In genomic region chr1:19402031-19402430, GRCh38 we compare ENCODE assay signal across 17 cellular contexts.
DNase-seq lines count a peak whose midpoint lies in the region; ATAC-seq and TF ChIP-seq lines count a peak whose summit lies in the region.
"Had no signal": no experiment of that assay in that cellular context is flagged by ENCODE, and none has a peak within 500 bp of the region (broad histone marks: within the 10 kb centered on the region; RNA-seq: fewer than 3 reads in every experiment).

No MANE protein-coding gene starts in this region.

- H3K4me1 Mint-ChIP-seq in CD8-positive, alpha-beta T cell (ENCODE audit: low read depth), result peaks cover 81% of the 10 kb centered on the region
- H3K4me1 Mint-ChIP-seq: CD14-positive monocyte had no signal

- peak overlapping the region; percentile 77 for H3K27ac Mint-ChIP-seq in CD8-positive, alpha-beta T cell

- no peak for DNase-seq in CD8-positive, alpha-beta T cell
- DNase-seq in NCI-H446 treated with DMSO at 0.1 percent for 48 hours (lab: John Stamatoyannopoulos, UW) (peak; percentile 46), iPS-NIHi11 (ENCODE audit: low spot score) (no peak), superior temporal gyrus (ENCODE audit: extremely low spot score) (no peak)
- no peak for DNase-seq in stimulated activated CD4-positive, alpha-beta T cell treated with anti-CD3 and anti-CD28 coated beads, Interleukin-15, amount 100 ng/mL, for 24 hours
- DNase-seq: activated CD8-positive, alpha-beta memory T cell treated with anti-CD3 and anti-CD28 coated beads for 24 hours; activated naive CD4-positive, alpha-beta T cell treated with Interleukin-2 at 50 U/mL for 16 hours; GDM1; MG63; NCI-H2081 treated with DMSO at 0.1 percent for 48 hours; stimulated activated CD4-positive, alpha-beta T cell treated with anti-CD3 and anti-CD28 coated beads, Interleukin-2, amount 100 ng/mL, for 24 hours had no signal

- H3K9me3 ChIP-seq in CD8-positive, alpha-beta T cell (ENCODE audit: low read length), result no peaks in the 10 kb centered on the region
- no peaks in the 10 kb centered on the region for H3K9me3 ChIP-seq in gastroesophageal sphincter
- no peaks in the 10 kb centered on the region for H3K9me3 ChIP-seq in skeletal muscle tissue (ENCODE audit: control insufficient read depth in 3 of 3, low read length in 3 of 3)
- H3K9me3 ChIP-seq: MG63 had no signal

- CTCF ChIA-PET in CD8-positive, alpha-beta T cell (lab: Charles Lee), result interaction anchor here (0.6 to 6.3 kb wide), 5 partner anchors 10 to 251 kb away, joined by 3 to 32 read pairs (median 6); no protein-coding TSS in a partner anchor

- no peak overlapping the region for H3K4me3 Mint-ChIP-seq in CD8-positive, alpha-beta T cell
- H3K4me3 Mint-ChIP-seq: CD14-positive monocyte had no signal

- no peaks in the 10 kb centered on the region for H3K9me3 Mint-ChIP-seq in CD8-positive, alpha-beta T cell
- H3K9me3 Mint-ChIP-seq: CD14-positive monocyte had no signal

- no peaks in the 10 kb centered on the region for H3K27me3 ChIP-seq in CD8-positive, alpha-beta T cell (ENCODE audit: insufficient read depth, low read length)
- H3K27me3 ChIP-seq in gastroesophageal sphincter (no peaks in the 10 kb centered on the region), skeletal muscle tissue (ENCODE audit: control insufficient read depth in 3 of 3, insufficient read depth in 3 of 3, low read length in 3 of 3) (no peaks in the 10 kb centered on the region)
- H3K27me3 ChIP-seq: MG63 had no signal

- TF ChIP-seq CTCF in CD8-positive, alpha-beta T cell (IDR thresholded peaks at IDR 0.05), result no peak
- no peak for TF ChIP-seq CTCF in gastroesophageal sphincter (IDR thresholded peaks at IDR 0.05)

- no peak for TF ChIP-seq POLR2A in gastroesophageal sphincter (IDR thresholded peaks at IDR 0.05)

- no peak overlapping the region for H3K27ac ChIP-seq in CD8-positive, alpha-beta T cell (ENCODE audit: low read depth, low read length)
- H3K27ac ChIP-seq in gastroesophageal sphincter (peak overlapping the region; percentile 9 to 93 (median 92)), skeletal muscle tissue (ENCODE audit: low read depth, low read length) (peak overlapping the region; percentile 25)

- intact Hi-C loops in CD8-positive, alpha-beta T cell (cut with DNase I, micrococcal nuclease), result no loop called here

- no peak overlapping the region for H3K9ac ChIP-seq in skeletal muscle tissue (ENCODE audit: low read depth in 1 of 3, low read length in 3 of 3)

- H3K4me3 ChIP-seq in CD8-positive, alpha-beta T cell (ENCODE audit: low read depth, low read length), result no peak overlapping the region
- H3K4me3 ChIP-seq in gastroesophageal sphincter (no peak overlapping the region), skeletal muscle tissue (ENCODE audit: low read length in 3 of 3) (no peak overlapping the region)
- H3K4me3 ChIP-seq: MG63 had no signal

- no peaks in the 10 kb centered on the region for H3K27me3 Mint-ChIP-seq in CD8-positive, alpha-beta T cell (ENCODE audit: low read depth)
- H3K27me3 Mint-ChIP-seq: progenitor cell of endocrine pancreas had no signal

- no peaks in the 10 kb centered on the region for H3K36me3 ChIP-seq in CD8-positive, alpha-beta T cell (ENCODE audit: insufficient read depth, low read length)
- H3K36me3 ChIP-seq in gastroesophageal sphincter (no peaks in the 10 kb centered on the region), skeletal muscle tissue (ENCODE audit: control insufficient read depth in 3 of 3, insufficient read depth in 3 of 3, low read length in 3 of 3) (peaks cover 0 to 9% (median 0%) of the 10 kb centered on the region in 3 donors)

- H3K4me1 ChIP-seq in CD8-positive, alpha-beta T cell (ENCODE audit: insufficient read depth, low read length), result peaks cover 39% of the 10 kb centered on the region
- H3K4me1 ChIP-seq in gastroesophageal sphincter, result peaks cover 21 to 100% (median 58%) of the 10 kb centered on the region in 3 donors
- H3K4me1 ChIP-seq in skeletal muscle tissue (ENCODE audit: control insufficient read depth in 3 of 3, insufficient read depth in 3 of 3, low read length in 3 of 3), result peaks cover 43 to 78% (median 67%) of the 10 kb centered on the region in 3 donors

- POLR2A ChIA-PET in CD8-positive, alpha-beta T cell (lab: Charles Lee), result interaction anchor here (2.2 kb wide), 1 partner anchor 196 kb away, joined by 6 read pairs; no protein-coding TSS in a partner anchor

- no peak for TF ChIP-seq EP300 in gastroesophageal sphincter (IDR thresholded peaks at IDR 0.05)

- 20 to 80% methylated on average over 1 to 3 of the region's 3 CpGs for WGBS in gastroesophageal sphincter (ENCODE audit: low coverage in 1 of 2), 2 donors

- ATAC-seq in CD8-positive, alpha-beta T cell, result no peak
- no peak for ATAC-seq in gastroesophageal sphincter
- ATAC-seq: HCT116, Right ventricle myocardium inferior had no signal

- peaks cover 76% of the 10 kb centered on the region for H3K36me3 Mint-ChIP-seq in CD8-positive, alpha-beta T cell
